In genomic region chr6:25717856-25718740, GRCh38 we compare ENCODE assay signal across 8 cellular contexts. TPM values are rescaled to one million over a fixed set of nuclear protein-coding genes. Genes with fewer than 3 reads are reported as not detected.
DNase-seq lines count a peak whose midpoint lies in the region; ATAC-seq, FAIRE-seq and TF ChIP-seq lines count a peak whose summit lies in the region.

No MANE protein-coding gene starts in this region.

- CTCF ChIA-PET in activated CD8-positive, alpha-beta T cell treated with anti-CD3 and anti-CD28 coated beads for 36 hours (lab: Charles Lee): interaction anchor here (0.5 to 4.1 kb wide), 16 partner anchors 12 to 495 kb away, joined by 3 to 27 read pairs (median 3); no protein-coding TSS in a partner anchor
- CTCF ChIA-PET in activated CD8-positive, alpha-beta T cell treated with anti-CD3 and anti-CD28 coated beads, Interleukin-2, amount 10 ng/mL, durations not matched to agents 7 days and 5 days (lab: Charles Lee): interaction anchor here (0.7 to 2.0 kb wide), 21 partner anchors 10 to 494 kb away, joined by 3 to 12 read pairs (median 3); no protein-coding TSS in a partner anchor
- CTCF ChIA-PET in GM12878 (lab: Yijun Ruan, JAX): interaction anchor here (0.5 to 4.6 kb wide), 52 partner anchors 9 to 1685 kb away, joined by 3 to 85 read pairs (median 4); a partner anchor contains a TSS

- H2AFZ ChIP-seq in GM12878 (ENCODE audit: control insufficient read depth, low read depth, low read length): no peak overlapping the region

- SMC1A ChIA-PET in GM12878 (lab: Charles Lee; ENCODE audit: uncharacterized antibody, unreplicated experiment): interaction anchor here (0.7 to 1.8 kb wide), 19 partner anchors 10 to 498 kb away, joined by 3 to 12 read pairs (median 3); partner anchors contain the start of gene TRIM38

- no peaks in the 10 kb centered on the region for H3K36me3 Mint-ChIP-seq in activated CD8-positive, alpha-beta T cell treated with anti-CD3 and anti-CD28 coated beads for 36 hours (ENCODE audit: low read depth)
- no peaks in the 10 kb centered on the region for H3K36me3 Mint-ChIP-seq in activated CD8-positive, alpha-beta T cell treated with anti-CD3 and anti-CD28 coated beads, Interleukin-2, amount 10 ng/mL, durations not matched to agents 7 days and 5 days (ENCODE audit: low read depth)

- no peaks in the 10 kb centered on the region for H3K9me3 ChIP-seq in GM12878 (replicated peaks; ENCODE audit: control insufficient read depth, insufficient read depth, low read length)

- no peak overlapping the region for H3K9ac ChIP-seq in GM12878 (ENCODE audit: control insufficient read depth, insufficient read depth, low read length)

- H3K36me3 ChIP-seq in GM12878 (ENCODE audit: control insufficient read depth in 2 of 2, insufficient read depth in 2 of 2, low read length in 1 of 2): no peaks in the 10 kb centered on the region

- H3K4me2 ChIP-seq in GM12878 (ENCODE audit: control insufficient read depth, insufficient read depth): no peak overlapping the region

- TF ChIP-seq CTCF in activated CD8-positive, alpha-beta T cell treated with anti-CD3 and anti-CD28 coated beads for 36 hours (IDR thresholded peaks at IDR 0.05): peak; percentile 62
- TF ChIP-seq CTCF in GM12878 (IDR thresholded peaks at IDR 0.05 in 2 of 3, conservative IDR thresholded peaks at IDR 0.05 in 1 of 3; ENCODE audit: control insufficient read depth in 2 of 3, extremely low read depth in 1 of 3, insufficient read depth in 1 of 3, low read depth in 3 of 3, low read length in 3 of 3): peak; percentile 42 to 48 (median 47)

- H3K27me3 ChIP-seq in GM12878 (replicated peaks in 1 of 2; ENCODE audit: control insufficient read depth in 2 of 2, insufficient read depth in 2 of 2, low read length in 1 of 2): peaks cover 0 to 3% of the 10 kb centered on the region in 2 experiments; a peak in 1 of 4 replicates

- no peak for DNase-seq in activated CD8-positive, alpha-beta T cell treated with anti-CD3 and anti-CD28 coated beads for 36 hours
- DNase-seq in activated CD8-positive, alpha-beta T cell treated with anti-CD3 and anti-CD28 coated beads, Interleukin-2, amount 10 ng/mL, durations not matched to agents 7 days and 5 days: no peak
- peak; percentile 4 for DNase-seq in NCI-H2171 (lab: John Stamatoyannopoulos, UW)
- no peak for DNase-seq in GM12878 (ENCODE audit: low read depth, low spot score)
- peak; percentile 40 to 41 for DNase-seq in lung microvascular endothelial cell (ENCODE audit: low read depth in 2 of 2)
- no peak for DNase-seq in activated effector memory CD4-positive, alpha-beta T cell treated with Interleukin-2 at 50 U/mL for 16 hours

- no peak overlapping the region for H3K27ac Mint-ChIP-seq in activated CD8-positive, alpha-beta T cell treated with anti-CD3 and anti-CD28 coated beads for 36 hours
- H3K27ac Mint-ChIP-seq in activated CD8-positive, alpha-beta T cell treated with anti-CD3 and anti-CD28 coated beads, Interleukin-2, amount 10 ng/mL, durations not matched to agents 7 days and 5 days: no peak overlapping the region

- ATAC-seq in activated CD8-positive, alpha-beta T cell treated with anti-CD3 and anti-CD28 coated beads for 36 hours: no peak
- no peak for ATAC-seq in activated CD8-positive, alpha-beta T cell treated with anti-CD3 and anti-CD28 coated beads, Interleukin-2, amount 10 ng/mL, durations not matched to agents 7 days and 5 days
- 0 out of 3 replicates have a peak, but pooled peaks have one; percentile 34 for ATAC-seq in GM12878
- ATAC-seq in HG03457 (IDR thresholded peaks at IDR 0.05; ENCODE audit: unreplicated experiment): no peak
- no peak for ATAC-seq in GM19023 (IDR thresholded peaks at IDR 0.05; ENCODE audit: unreplicated experiment)

- H3K79me2 ChIP-seq in GM12878 (ENCODE audit: control insufficient read depth, insufficient read depth, low read length): no peaks in the 10 kb centered on the region

- H3K27ac ChIP-seq in GM12878 (ENCODE audit: control insufficient read depth, insufficient read depth): no peak overlapping the region

- no peaks in the 10 kb centered on the region for H3K4me1 Mint-ChIP-seq in activated CD8-positive, alpha-beta T cell treated with anti-CD3 and anti-CD28 coated beads for 36 hours (ENCODE audit: low read depth)
- H3K4me1 Mint-ChIP-seq in activated CD8-positive, alpha-beta T cell treated with anti-CD3 and anti-CD28 coated beads, Interleukin-2, amount 10 ng/mL, durations not matched to agents 7 days and 5 days (ENCODE audit: low read depth): no peaks in the 10 kb centered on the region

- H4K20me1 ChIP-seq in GM12878 (ENCODE audit: control insufficient read depth, insufficient read depth): no peaks in the 10 kb centered on the region

- peaks cover 9% of the 10 kb centered on the region for H3K27me3 Mint-ChIP-seq in activated CD8-positive, alpha-beta T cell treated with anti-CD3 and anti-CD28 coated beads for 36 hours
- H3K27me3 Mint-ChIP-seq in activated CD8-positive, alpha-beta T cell treated with anti-CD3 and anti-CD28 coated beads, Interleukin-2, amount 10 ng/mL, durations not matched to agents 7 days and 5 days (ENCODE audit: low read depth): peaks cover 19% of the 10 kb centered on the region

- intact Hi-C loops in activated CD8-positive, alpha-beta T cell treated with anti-CD3 and anti-CD28 coated beads for 36 hours (cut with micrococcal nuclease): no loop called here
- intact Hi-C loops in GM12878 (cut with micrococcal nuclease; ENCODE audit: unreplicated experiment): loop anchor here (2.0 to 5.0 kb wide), 2 partner anchors 274 to 495 kb away; no protein-coding TSS in a partner anchor

- no peak for TF ChIP-seq POLR2A in GM12878 (IDR thresholded peaks at IDR 0.05; ENCODE audit: low read depth, low read length)

- TF ChIP-seq RAD21 in GM12878 (IDR thresholded peaks at IDR 0.05; ENCODE audit: insufficient read depth, low read depth, low read length): 0 out of 2 replicates have a peak, but pooled peaks have one; percentile 32

- H3K4me1 ChIP-seq in GM12878 (ENCODE audit: control insufficient read depth, insufficient read depth, low read length): no peaks in the 10 kb centered on the region

- RAD21 ChIA-PET in GM12878 (lab: Charles Lee; ENCODE audit: unreplicated experiment): interaction anchor here (0.6 to 2.0 kb wide), 12 partner anchors 127 to 495 kb away, joined by 3 to 28 read pairs (median 4); no protein-coding TSS in a partner anchor

- no peaks in the 10 kb centered on the region for H3K9me3 Mint-ChIP-seq in activated CD8-positive, alpha-beta T cell treated with anti-CD3 and anti-CD28 coated beads for 36 hours
- H3K9me3 Mint-ChIP-seq in activated CD8-positive, alpha-beta T cell treated with anti-CD3 and anti-CD28 coated beads, Interleukin-2, amount 10 ng/mL, durations not matched to agents 7 days and 5 days (ENCODE audit: insufficient read depth): no peaks in the 10 kb centered on the region

- no peak overlapping the region for H3K4me3 Mint-ChIP-seq in activated CD8-positive, alpha-beta T cell treated with anti-CD3 and anti-CD28 coated beads for 36 hours
- H3K4me3 Mint-ChIP-seq in activated CD8-positive, alpha-beta T cell treated with anti-CD3 and anti-CD28 coated beads, Interleukin-2, amount 10 ng/mL, durations not matched to agents 7 days and 5 days: no peak overlapping the region

- in situ Hi-C loops in GM12878 (cut with MboI): loop anchor here (10.0 kb wide), 1 partner anchor 493 kb away; no protein-coding TSS in a partner anchor

- H3K4me3 ChIP-seq in GM12878: no peak overlapping the region

- no peak for FAIRE-seq in GM12878 (lab: Jason Lieb, UNC)

- WGBS in GM12878 (ENCODE audit: insufficient coverage, insufficient replicate concordance, low lambda C conversion rate, missing lambda C conversion rate): 16% methylated on average over 6 of the region's 6 CpGs

- no TSS peak for BruUV-seq in GM12878 (replicated peaks; lab: Mats Ljungman, UMichigan)

- POLR2A ChIA-PET in activated CD8-positive, alpha-beta T cell treated with anti-CD3 and anti-CD28 coated beads for 36 hours (lab: Charles Lee): no interaction called here
- POLR2A ChIA-PET in activated CD8-positive, alpha-beta T cell treated with anti-CD3 and anti-CD28 coated beads, Interleukin-2, amount 10 ng/mL, durations not matched to agents 7 days and 5 days (lab: Charles Lee): no interaction called here
- POLR2A ChIA-PET in GM12878 (lab: Charles Lee): no interaction called here

- TF ChIP-seq EP300 in GM12878 (IDR thresholded peaks at IDR 0.05; ENCODE audit: borderline replicate concordance in 1 of 2, control insufficient read depth in 1 of 2, low read depth in 2 of 2, low read length in 2 of 2): no peak

TF ChIP-seq in GM12878, 131 proteins besides CTCF, POLR2A, EP300 and RAD21:
- TF ChIP-seq SMC3 (IDR thresholded peaks at IDR 0.05; ENCODE audit: borderline replicate concordance, low read length) (peak; percentile 36; the same call in 1 of the 2 replicates), PAX5 (IDR thresholded peaks at IDR 0.05; ENCODE audit: borderline replicate concordance, low read depth, low read length) (0 out of 2 replicates have a peak, but pooled peaks have one; percentile 21), PAX8 (IDR thresholded peaks at IDR 0.05) (no peak)

RNA-seq across cellular contexts. Expression of gene SLC17A4, which starts 36.4 kb away (rescaled TPM):
- total RNA-seq in activated CD8-positive, alpha-beta T cell treated with anti-CD3 and anti-CD28 coated beads for 36 hours: not detected
- not detected for total RNA-seq in activated CD8-positive, alpha-beta T cell treated with anti-CD3 and anti-CD28 coated beads, Interleukin-2, amount 10 ng/mL, durations not matched to agents 7 days and 5 days
- total RNA-seq in GM12878 (2013; cell fraction: nucleolus; rRNA removed): not detected in 2 replicates
- not detected in 2 replicates for total RNA-seq in GM12878 (2014; rRNA removed)
- total RNA-seq in GM12878 (2014; rRNA removed; fragmentation: Illumina TruSeq; extraction: Trizol): not detected in 2 replicates
- total RNA-seq in GM12878 (2021): 0.05 TPM in 1 of 2 replicates, not detected in the other
- not detected for polyA plus RNA-seq in GM12878 (2011; ENCODE audit: low read depth)
- polyA plus RNA-seq in GM12878 (2011; rRNA removed): not detected in 2 replicates
- polyA plus RNA-seq in GM12878 (2011; cell fraction: cytosol; rRNA removed): not detected in 2 replicates
- not detected in 2 replicates for polyA plus RNA-seq in GM12878 (2011; cell fraction: nucleus; rRNA removed)
- polyA plus RNA-seq in GM12878 (2012): not detected in 2 replicates
- polyA plus RNA-seq in GM12878 (2014; fragmentation: Illumina TruSeq; extraction: Trizol): not detected in 2 replicates
- not detected for polyA plus RNA-seq in GM12878 (2014; fragmentation: Nextera tagmentation; extraction: Ambion mirVana)
- not detected in 2 replicates for polyA plus RNA-seq in GM12878 (2014; rRNA removed)
- not detected for polyA plus RNA-seq in GM12878 (2016; fragmentation: Nextera tagmentation; extraction: Ambion mirVana)
- not detected in 2 replicates for polyA minus RNA-seq in GM12878 (2011; rRNA and poly(A)+ RNA removed)
- polyA minus RNA-seq in GM12878 (2011; cell fraction: cytosol; rRNA and poly(A)+ RNA removed): not detected in 2 replicates
- polyA minus RNA-seq in GM12878 (2011; cell fraction: nucleus; rRNA and poly(A)+ RNA removed): not detected in 2 replicates
- not detected in 2 replicates for total RNA-seq in lung microvascular endothelial cell

Comparison
In these comparisons a context has a peak if more than half of its experiments do, and no peak if none do; other contexts are left out.
1. DNase-seq: peak in NCI-H2171 (single experiment) and lung microvascular endothelial cell (2 of 2); none in activated CD8-positive, alpha-beta T cell treated with anti-CD3 and anti-CD28 coated beads for 36 hours (single experiment), activated CD8-positive, alpha-beta T cell treated with anti-CD3 and anti-CD28 coated beads, Interleukin-2, amount 10 ng/mL, durations not matched to agents 7 days and 5 days (single experiment), GM12878 (single experiment) and activated effector memory CD4-positive, alpha-beta T cell treated with Interleukin-2 at 50 U/mL for 16 hours (single experiment).